In genomic region chr21:25558123-25558522, GRCh38 we compare ENCODE assay signal across 13 cellular contexts. TPM values are rescaled to one million over a fixed set of nuclear protein-coding genes. Genes with fewer than 3 reads are reported as not detected.
DNase-seq lines count a peak whose midpoint lies in the region; ATAC-seq and TF ChIP-seq lines count a peak whose summit lies in the region.
"Had no signal": no experiment of that assay in that cellular context is flagged by ENCODE, and none has a peak within 500 bp of the region (broad histone marks: within the 10 kb centered on the region; RNA-seq: fewer than 3 reads in every experiment).

No MANE protein-coding gene starts in this region.

- no peak for TF ChIP-seq CTCF in natural killer cell (IDR thresholded peaks at IDR 0.05)

- no peak for ATAC-seq in natural killer cell treated with Interleukin-12 subunit alpha and Interleukin-12 subunit beta and Interleukin-15 and Interleukin-18, amount 100 ng/mL, for 72 hours
- ATAC-seq in natural killer cell, result no peak
- ATAC-seq: A549, HCT116 had no signal

- peak overlapping the region; percentile 40 to 98 for H3K27ac Mint-ChIP-seq in natural killer cell treated with Interleukin-12 subunit alpha and Interleukin-12 subunit beta and Interleukin-15 and Interleukin-18, amount 100 ng/mL, for 72 hours
- no peak overlapping the region for H3K27ac Mint-ChIP-seq in natural killer cell

- H3K4me3 Mint-ChIP-seq in natural killer cell treated with Interleukin-12 subunit alpha and Interleukin-12 subunit beta and Interleukin-15 and Interleukin-18, amount 100 ng/mL, for 72 hours, result no peak overlapping the region
- no peak overlapping the region for H3K4me3 Mint-ChIP-seq in natural killer cell

- H3K36me3 Mint-ChIP-seq in natural killer cell treated with Interleukin-12 subunit alpha and Interleukin-12 subunit beta and Interleukin-15 and Interleukin-18, amount 100 ng/mL, for 72 hours, result peaks cover 18% of the 10 kb centered on the region
- no peaks in the 10 kb centered on the region for H3K36me3 Mint-ChIP-seq in natural killer cell
- H3K36me3 Mint-ChIP-seq: CD4-positive, CD25-positive, alpha-beta regulatory T cell had no signal

- H3K9me3 Mint-ChIP-seq in natural killer cell treated with Interleukin-12 subunit alpha and Interleukin-12 subunit beta and Interleukin-15 and Interleukin-18, amount 100 ng/mL, for 72 hours, result no peaks in the 10 kb centered on the region
- H3K9me3 Mint-ChIP-seq in natural killer cell, result no peaks in the 10 kb centered on the region

- no peaks in the 10 kb centered on the region for H3K27me3 Mint-ChIP-seq in natural killer cell treated with Interleukin-12 subunit alpha and Interleukin-12 subunit beta and Interleukin-15 and Interleukin-18, amount 100 ng/mL, for 72 hours
- H3K27me3 Mint-ChIP-seq in natural killer cell (ENCODE audit: low read depth in 2 of 2), result peaks cover 7 to 11% of the 10 kb centered on the region in 2 donors
- H3K27me3 Mint-ChIP-seq: CD4-positive, CD25-positive, alpha-beta regulatory T cell had no signal

- no peak for DNase-seq in natural killer cell treated with Interleukin-12 subunit alpha and Interleukin-12 subunit beta and Interleukin-15 and Interleukin-18, amount 100 ng/mL, for 72 hours (ENCODE audit: low spot score)
- no peak for DNase-seq in natural killer cell
- peak; percentile 15 for DNase-seq in RPMI7951 (ENCODE audit: low read depth)
- peak; percentile 97 for DNase-seq in fibroblast of gingiva (ENCODE audit: low read depth)
- no peak for DNase-seq in NCI-H774 (lab: John Stamatoyannopoulos, UW)
- no peak for DNase-seq in NK-92 (lab: John Stamatoyannopoulos, UW; ENCODE audit: unreplicated experiment)
- DNase-seq in central memory CD4-positive, alpha-beta T cell, result no peak
- DNase-seq: AML-193; Calu3; CD4-positive, CD25-positive, alpha-beta regulatory T cell; DMS 273 treated with DMSO at 0.1 percent for 48 hours had no signal

- H3K4me1 Mint-ChIP-seq in natural killer cell treated with Interleukin-12 subunit alpha and Interleukin-12 subunit beta and Interleukin-15 and Interleukin-18, amount 100 ng/mL, for 72 hours (ENCODE audit: low read depth in 2 of 2), result peaks cover 40 to 71% of the 10 kb centered on the region in 2 donors
- H3K4me1 Mint-ChIP-seq in natural killer cell, result peaks cover 28 to 32% of the 10 kb centered on the region in 2 donors

- intact Hi-C loops in natural killer cell (cut with micrococcal nuclease), result no loop called here

RNA-seq across cellular contexts. Expression of gene MRPL39, which starts 49.2 kb away (rescaled TPM):
- total RNA-seq in natural killer cell treated with Interleukin-12 subunit alpha and Interleukin-12 subunit beta and Interleukin-15 and Interleukin-18, amount 100 ng/mL, for 72 hours, result 10 to 100 TPM; 40.6 to 46.1 TPM
- total RNA-seq in natural killer cell, result 10 to 100 TPM; 10.8 to 12.8 (median 10.8) TPM
- total RNA-seq in RPMI7951 (2014; rRNA removed; shearing (Covaris generic)), result 68.1 and 80.5 TPM in 2 replicates

Comparison
In these comparisons a context has a peak if more than half of its experiments do, and no peak if none do; other contexts are left out.
1. H3K27ac Mint-ChIP-seq: peak in natural killer cell treated with Interleukin-12 subunit alpha and Interleukin-12 subunit beta and Interleukin-15 and Interleukin-18, amount 100 ng/mL, for 72 hours (2 of 2); none in natural killer cell (0 of 2).
2. DNase-seq: peak in RPMI7951 (single experiment) and fibroblast of gingiva (single experiment); none in natural killer cell treated with Interleukin-12 subunit alpha and Interleukin-12 subunit beta and Interleukin-15 and Interleukin-18, amount 100 ng/mL, for 72 hours (single experiment), natural killer cell (single experiment), NCI-H774 (single experiment), NK-92 (single experiment) and central memory CD4-positive, alpha-beta T cell (single experiment).